In genomic region chr4:2248821-2249261, GRCh38 we compare ENCODE assay signal across 14 cellular contexts. TPM values are rescaled to one million over a fixed set of nuclear protein-coding genes. Genes with fewer than 3 reads are reported as not detected.
DNase-seq lines count a peak whose midpoint lies in the region; ATAC-seq lines count a peak whose summit lies in the region.
"Had no signal": no experiment of that assay in that cellular context is flagged by ENCODE, and none has a peak within 500 bp of the region (broad histone marks: within the 10 kb centered on the region; RNA-seq: fewer than 3 reads in every experiment).

No MANE protein-coding gene starts in this region.

- WGBS in right cardiac atrium = 66% methylated on average over 10 of the region's 10 CpGs

- no peaks in the 10 kb centered on the region for H3K9me3 Mint-ChIP-seq in stimulated activated effector memory CD8-positive, alpha-beta T cell treated with anti-CD3 and anti-CD28 coated beads, Interleukin-12 subunit alpha, Interleukin-12 subunit beta, amount 100 ng/mL, for 72 hours
- H3K9me3 Mint-ChIP-seq: stimulated activated naive CD8-positive, alpha-beta T cell treated with anti-CD3 and anti-CD28 coated beads, Interleukin-15, amount 100 ng/mL, for 72 hours had no signal

- intact Hi-C loops in right cardiac atrium (cut with DNase I) = no loop called here
- intact Hi-C loops in left cardiac atrium (cut with DNase I) = loop anchor here in 1 of 2 donors (10.0 kb wide), 1 partner anchor 166 kb away; the partner anchor contains the start of genes CFAP99 and ZFYVE28

- ATAC-seq in right cardiac atrium (no peak), left cardiac atrium (no peak)
- ATAC-seq in stimulated activated effector memory CD8-positive, alpha-beta T cell treated with anti-CD3 and anti-CD28 coated beads, Interleukin-12 subunit alpha, Interleukin-12 subunit beta, amount 100 ng/mL, for 72 hours = no peak
- ATAC-seq: stimulated activated naive CD8-positive, alpha-beta T cell treated with anti-CD3 and anti-CD28 coated beads, Interleukin-15, amount 100 ng/mL, for 72 hours had no signal

- H3K4me1 ChIP-seq in right cardiac atrium (ENCODE audit: control insufficient read depth, insufficient read depth, low read length) = peaks cover 2% of the 10 kb centered on the region
- H3K4me1 ChIP-seq: breast epithelium had no signal

- no peak overlapping the region for H3K27ac ChIP-seq in right cardiac atrium (ENCODE audit: low read length)
- H3K27ac ChIP-seq: breast epithelium, neutrophil, vagina had no signal

- H3K27ac Mint-ChIP-seq in stimulated activated effector memory CD8-positive, alpha-beta T cell treated with anti-CD3 and anti-CD28 coated beads, Interleukin-12 subunit alpha, Interleukin-12 subunit beta, amount 100 ng/mL, for 72 hours = peak overlapping the region; percentile 26
- H3K27ac Mint-ChIP-seq: activated naive CD8-positive, alpha-beta T cell; stimulated activated naive CD8-positive, alpha-beta T cell treated with anti-CD3 and anti-CD28 coated beads, Interleukin-15, amount 100 ng/mL, for 72 hours had no signal

- H3K27me3 ChIP-seq in right cardiac atrium (ENCODE audit: control insufficient read depth, insufficient read depth) = no peaks in the 10 kb centered on the region
- H3K27me3 ChIP-seq: breast epithelium, neutrophil, vagina had no signal

- H3K4me3 Mint-ChIP-seq in stimulated activated effector memory CD8-positive, alpha-beta T cell treated with anti-CD3 and anti-CD28 coated beads, Interleukin-12 subunit alpha, Interleukin-12 subunit beta, amount 100 ng/mL, for 72 hours = no peak overlapping the region
- H3K4me3 Mint-ChIP-seq: activated naive CD8-positive, alpha-beta T cell; stimulated activated naive CD8-positive, alpha-beta T cell treated with anti-CD3 and anti-CD28 coated beads, Interleukin-15, amount 100 ng/mL, for 72 hours had no signal

- H3K4me3 ChIP-seq in right cardiac atrium (ENCODE audit: low read length) = no peak overlapping the region
- H3K4me3 ChIP-seq: breast epithelium, vagina had no signal

- H3K4me1 Mint-ChIP-seq in stimulated activated effector memory CD8-positive, alpha-beta T cell treated with anti-CD3 and anti-CD28 coated beads, Interleukin-12 subunit alpha, Interleukin-12 subunit beta, amount 100 ng/mL, for 72 hours = peaks cover 19% of the 10 kb centered on the region

- peaks cover 6% of the 10 kb centered on the region for H3K36me3 Mint-ChIP-seq in stimulated activated effector memory CD8-positive, alpha-beta T cell treated with anti-CD3 and anti-CD28 coated beads, Interleukin-12 subunit alpha, Interleukin-12 subunit beta, amount 100 ng/mL, for 72 hours
- H3K36me3 Mint-ChIP-seq: activated naive CD8-positive, alpha-beta T cell had no signal

- no peaks in the 10 kb centered on the region for H3K9me3 ChIP-seq in right cardiac atrium (ENCODE audit: control insufficient read depth, low read length)
- H3K9me3 ChIP-seq: breast epithelium, neutrophil, vagina had no signal

- peak; percentile 14 to 32 (median 28) for DNase-seq in right cardiac atrium
- DNase-seq in left cardiac atrium = no peak
- peak; percentile 3 for DNase-seq in HuH-7 (ENCODE audit: low spot score)
- peak; percentile 8 for DNase-seq in iPS-NIHi11 (ENCODE audit: low spot score)
- peak in 1 of 2 donors; percentile 47 for DNase-seq in stimulated activated effector memory CD8-positive, alpha-beta T cell treated with anti-CD3 and anti-CD28 coated beads, Interleukin-12 subunit alpha, Interleukin-12 subunit beta, amount 100 ng/mL, for 72 hours (ENCODE audit: low spot score in 2 of 2)
- no peak for DNase-seq in NCI-H1048 (lab: John Stamatoyannopoulos, UW)
- no peak for DNase-seq in KG1 (lab: John Stamatoyannopoulos, UW)
- DNase-seq in COR-L47 (lab: John Stamatoyannopoulos, UW) = no peak
- DNase-seq: small intestine had no signal

RNA-seq across cellular contexts. Expression of gene HAUS3, which starts 6.9 kb away (rescaled TPM):
- total RNA-seq in right cardiac atrium = 1 to 10 TPM; 6.1 to 8.9 (median 7.4) TPM
- 4.3 TPM for polyA plus RNA-seq in right cardiac atrium
- total RNA-seq in left cardiac atrium = 1 to 10 TPM; 6.7 to 7.3 TPM

RNA-seq across cellular contexts. Expression of gene POLN, which starts 6.9 kb away (rescaled TPM):
- total RNA-seq in right cardiac atrium (1 to 10 TPM; 3.5 to 5.9 (median 4.6) TPM), left cardiac atrium (1 to 10 TPM; 2.4 to 6.3 TPM)
- polyA plus RNA-seq in right cardiac atrium = 1.5 TPM

RNA-seq across cellular contexts. Expression of gene MXD4, which starts 13.1 kb away (rescaled TPM):
- total RNA-seq in right cardiac atrium (10 to 100 TPM; 27.2 to 35.8 (median 31.6) TPM), left cardiac atrium (10 to 100 TPM; 27.7 to 46.9 TPM)
- 43.1 TPM for polyA plus RNA-seq in right cardiac atrium

Comparison
In these comparisons a context has a peak if more than half of its experiments do, and no peak if none do; other contexts are left out.
1. DNase-seq: peak in right cardiac atrium (3 of 3), HuH-7 (single experiment) and iPS-NIHi11 (single experiment); none in left cardiac atrium (single experiment), NCI-H1048 (single experiment), KG1 (single experiment) and COR-L47 (single experiment).